In the genomic region with DNA sequence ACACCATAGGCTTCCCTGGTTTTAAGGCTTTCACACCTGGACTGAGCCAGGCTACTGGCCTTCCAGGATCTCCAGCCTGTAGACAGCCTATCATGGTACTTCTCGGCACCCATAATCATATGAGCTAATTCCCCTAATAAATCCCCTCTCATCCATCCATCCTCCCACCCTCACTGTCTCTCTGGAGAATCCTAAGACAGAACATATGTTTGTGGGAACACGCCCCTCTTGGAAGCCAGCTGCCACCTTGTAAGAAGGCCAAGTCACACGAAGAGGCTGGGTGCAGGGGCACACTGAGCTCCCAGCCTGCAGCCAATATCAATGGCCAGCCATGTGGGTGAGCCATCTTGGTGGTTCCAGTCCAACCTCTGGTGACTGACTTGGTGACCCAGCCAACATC, we compare ENCODE assay signal across 1 cellular context.
TF ChIP-seq lines count a peak whose summit lies in the region.

No MANE protein-coding gene starts in this region.

TF ChIP-seq in K562, 482 proteins besides CTCF, POLR2A, EP300 and RAD21:
- TF ChIP-seq ZC3H4 (CRISPR knock-in tag; IDR thresholded peaks at IDR 0.05; ENCODE audit: borderline replicate concordance) (no peak), SMAD4 (CRISPR knock-in tag; conservative IDR thresholded peaks at IDR 0.05) (no peak)
- TF ChIP-seq, protein P1, sequence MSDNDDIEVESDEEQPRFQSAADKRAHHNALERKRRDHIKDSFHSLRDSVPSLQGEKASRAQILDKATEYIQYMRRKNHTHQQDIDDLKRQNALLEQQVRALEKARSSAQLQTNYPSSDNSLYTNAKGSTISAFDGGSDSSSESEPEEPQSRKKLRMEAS (CRISPR knock-in tag; IDR thresholded peaks at IDR 0.05), result 0 out of 2 replicates have a peak, but pooled peaks have one; percentile 14
